In the genomic region with DNA sequence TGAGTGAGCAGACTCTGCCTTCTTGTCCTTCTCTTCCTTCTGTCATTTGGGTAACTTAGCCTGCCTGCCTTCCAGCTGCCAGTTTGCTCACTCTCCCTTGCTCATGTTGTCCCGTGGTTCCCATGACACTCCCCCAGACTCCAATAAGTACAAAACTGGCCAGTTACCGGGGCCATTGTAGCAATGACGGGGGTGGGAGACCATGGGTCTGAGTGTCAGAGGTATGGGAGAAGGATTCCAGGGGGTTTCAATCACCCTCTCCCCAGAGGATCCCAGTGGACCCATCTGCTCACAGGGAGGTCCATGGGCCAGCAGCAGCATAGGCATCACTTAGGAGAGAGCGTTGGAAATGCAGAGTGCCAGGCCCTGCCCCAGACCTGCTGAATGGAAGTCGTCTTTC, we compare ENCODE assay signal across 25 cellular contexts. TPM values are rescaled to one million over a fixed set of nuclear protein-coding genes. Genes with fewer than 3 reads are reported as not detected.
"Had no signal": no experiment of that assay in that cellular context is flagged by ENCODE, and none has a peak within 500 bp of the region (broad histone marks: within the 10 kb centered on the region; RNA-seq: fewer than 3 reads in every experiment).

No MANE protein-coding gene starts in this region.

- ATAC-seq: activated CD4-positive, alpha-beta T cell treated with anti-CD3 and anti-CD28 coated beads for 36 hours; activated T-cell treated with anti-CD3 and anti-CD28 coated beads, Interleukin-2, amount 50 U/mL, for 4 hours; naive thymus-derived CD4-positive, alpha-beta T cell had no signal

- H3K36me3 Mint-ChIP-seq: neural progenitor cell had no signal

- H3K4me3 Mint-ChIP-seq: activated B cell treated with CpG ODN at 0.5 μM for 24 hours; activated CD4-positive, alpha-beta T cell treated with anti-CD3 and anti-CD28 coated beads for 36 hours; activated naive CD8-positive, alpha-beta T cell; activated T-cell treated with anti-CD3 and anti-CD28 coated beads, Interleukin-2, amount 50 U/mL, for 4 hours; dendritic cell treated with granulocyte-macrophage colony-stimulating factor and Interleukin-4, amounts not matched to agents 40 ng/mL and 50 ng/mL, for 4 days; naive thymus-derived CD4-positive, alpha-beta T cell; neural progenitor cell; stimulated activated naive CD8-positive, alpha-beta T cell treated with anti-CD3 and anti-CD28 coated beads, Interleukin-15, Interleukin-2, amounts not matched to agents 100 ng/mL and 50 ng/mL, for 24 hours; T-helper 1 cell treated with Interleukin-12 subunit alpha and Interleukin-12 subunit beta and Interleukin-4 antibody, amounts not matched to agents 30 μg/mL and 1 μg/mL, for 36 hours had no signal

- H3K9me3 Mint-ChIP-seq: activated B cell treated with CpG ODN at 0.5 μM for 24 hours; activated T-cell treated with anti-CD3 and anti-CD28 coated beads, Interleukin-2, amount 50 U/mL, for 4 hours; activated T-helper 2 cell treated with anti-CD3 and anti-CD28 coated beads, Interferon-gamma antibody, Interleukin-2, Interleukin-4, amounts not matched to agents 10 μg/mL and 5 μg/mL and 100 μg/mL, durations not matched to agents 14 hours and 24 hours and 36 hours; dendritic cell treated with granulocyte-macrophage colony-stimulating factor and Interleukin-4, amounts not matched to agents 40 ng/mL and 50 ng/mL, for 4 days; stimulated activated naive CD8-positive, alpha-beta T cell treated with anti-CD3 and anti-CD28 coated beads, Interleukin-15, Interleukin-2, amounts not matched to agents 100 ng/mL and 50 ng/mL, for 24 hours; T-helper 1 cell treated with Interleukin-12 subunit alpha and Interleukin-12 subunit beta and Interleukin-4 antibody, amounts not matched to agents 30 μg/mL and 1 μg/mL, for 36 hours had no signal

- H3K27ac Mint-ChIP-seq: activated B cell treated with CpG ODN at 0.5 μM for 24 hours; activated CD4-positive, alpha-beta T cell treated with anti-CD3 and anti-CD28 coated beads for 36 hours; activated naive CD8-positive, alpha-beta T cell; activated T-helper 2 cell treated with anti-CD3 and anti-CD28 coated beads, Interferon-gamma antibody, Interleukin-2, Interleukin-4, amounts not matched to agents 10 μg/mL and 5 μg/mL and 100 μg/mL, durations not matched to agents 14 hours and 24 hours and 36 hours; dendritic cell treated with granulocyte-macrophage colony-stimulating factor and Interleukin-4, amounts not matched to agents 40 ng/mL and 50 ng/mL, for 4 days; naive thymus-derived CD4-positive, alpha-beta T cell; stimulated activated naive CD8-positive, alpha-beta T cell treated with anti-CD3 and anti-CD28 coated beads, Interleukin-15, Interleukin-2, amounts not matched to agents 100 ng/mL and 50 ng/mL, for 24 hours; T-helper 1 cell treated with Interleukin-12 subunit alpha and Interleukin-12 subunit beta and Interleukin-4 antibody, amounts not matched to agents 30 μg/mL and 1 μg/mL, for 36 hours had no signal

- H3K27ac ChIP-seq: adrenal gland, neural progenitor cell, prostate gland, uterus had no signal

- DNase-seq: activated B cell treated with CpG ODN at 0.5 μM for 24 hours; activated CD4-positive, alpha-beta T cell treated with anti-CD3 and anti-CD28 coated beads, Interleukin-2, amount 50 U/mL, for 4 hours; activated CD8-positive, alpha-beta memory T cell treated with anti-CD3 and anti-CD28 coated beads for 24 hours; activated CD8-positive, alpha-beta memory T cell treated with anti-CD3 and anti-CD28 coated beads, Interleukin-2, amount 50 U/mL, for 48 hours; activated naive CD4-positive, alpha-beta T cell; activated T-cell treated with anti-CD3 and anti-CD28 coated beads, Interleukin-2, amount 50 U/mL, for 4 hours; cerebellar nuclear complex; effector memory CD4-positive, alpha-beta T cell; stimulated activated CD4-positive, alpha-beta T cell treated with anti-CD3 and anti-CD28 coated beads, Interleukin-4, amount 100 ng/mL, for 24 hours; T1000 had no signal

- H3K4me1 Mint-ChIP-seq: activated B cell treated with CpG ODN at 0.5 μM for 24 hours; activated CD4-positive, alpha-beta T cell treated with anti-CD3 and anti-CD28 coated beads for 36 hours; naive thymus-derived CD4-positive, alpha-beta T cell had no signal

RNA-seq across cellular contexts. Expression of a gene that starts 51.3 kb away (rescaled TPM):
- total RNA-seq: activated B cell treated with CpG ODN at 0.5 μM for 24 hours; activated CD4-positive, alpha-beta T cell treated with anti-CD3 and anti-CD28 coated beads for 36 hours; activated T-cell treated with anti-CD3 and anti-CD28 coated beads, Interleukin-2, amount 50 U/mL, for 4 hours; activated T-helper 2 cell treated with anti-CD3 and anti-CD28 coated beads, Interferon-gamma antibody, Interleukin-2, Interleukin-4, amounts not matched to agents 10 μg/mL and 5 μg/mL and 100 μg/mL, durations not matched to agents 14 hours and 24 hours and 36 hours; bronchial epithelial cell; endothelial cell of umbilical vein; esophagus mucosa; naive thymus-derived CD4-positive, alpha-beta T cell; osteoblast had no signal
- polyA plus RNA-seq: endothelial cell of umbilical vein had no signal
